In the genomic region with DNA sequence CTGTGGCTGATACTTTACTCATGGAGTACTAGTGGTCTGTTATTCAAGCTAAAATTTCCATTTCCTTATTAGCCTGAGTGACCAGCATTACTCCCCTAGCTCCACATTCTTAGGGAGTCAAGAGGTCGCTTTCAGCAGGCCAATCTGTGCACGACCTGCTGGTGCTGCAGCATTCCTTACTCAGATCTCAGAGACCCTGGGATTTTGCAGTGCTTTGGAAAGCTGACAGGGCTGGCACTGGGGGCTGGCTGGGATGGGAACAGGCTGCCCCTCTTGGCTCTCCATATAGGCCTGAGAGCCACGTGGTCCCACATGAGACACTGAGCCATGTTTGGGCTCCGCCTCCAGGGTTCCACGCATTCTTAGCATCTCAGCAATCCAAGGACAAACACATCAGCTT, we compare ENCODE assay signal across 11 cellular contexts.
A peak's percentile ranks its signal among the peaks of the same experiment; 100 is the strongest.
DNase-seq lines count a peak whose midpoint lies in the region; TF ChIP-seq lines count a peak whose summit lies in the region.
"Had no signal": no experiment of that assay in that cellular context is flagged by ENCODE, and none has a peak within 500 bp of the region (broad histone marks: within the 10 kb centered on the region; RNA-seq: fewer than 3 reads in every experiment).

No MANE protein-coding gene starts in this region.

- no peak for TF ChIP-seq CTCF in vagina (IDR thresholded peaks at IDR 0.05)

- CTCF ChIA-PET in activated naive CD4-positive, alpha-beta T cell treated with anti-CD3 and anti-CD28 coated beads, Interleukin-2, amount 10 ng/mL, durations not matched to agents 7 days and 5 days (lab: Charles Lee): interaction anchor here (1.2 kb wide), 1 partner anchor 14 kb away, joined by 4 read pairs; no protein-coding TSS in a partner anchor

- peak overlapping the region; percentile 53 for H3K27ac Mint-ChIP-seq in activated CD4-positive, alpha-beta T cell treated with anti-CD3 and anti-CD28 coated beads, Interleukin-2, amount 10 ng/mL, durations not matched to agents 24 days and 14 days
- H3K27ac Mint-ChIP-seq in activated naive CD4-positive, alpha-beta T cell treated with anti-CD3 and anti-CD28 coated beads, Interleukin-2, amount 10 ng/mL, durations not matched to agents 7 days and 5 days: no peak overlapping the region

- peaks cover 34% of the 10 kb centered on the region for H3K79me1 ChIP-seq in mesenchymal stem cell (replicated peaks; ENCODE audit: low read length, poor library complexity, severe bottlenecking)

- intact Hi-C loops in activated CD4-positive, alpha-beta T cell treated with anti-CD3 and anti-CD28 coated beads, Interleukin-2, amount 10 ng/mL, durations not matched to agents 24 days and 14 days (cut with micrococcal nuclease): no loop called here
- intact Hi-C loops in vagina (cut with DNase I): no loop called here

- H3K23ac ChIP-seq in mesenchymal stem cell (ENCODE audit: low read length in 2 of 2): no peak overlapping the region

- H3K4me1 ChIP-seq in mesenchymal stem cell (ENCODE audit: control insufficient read depth, insufficient read depth, low read depth, low read length): peaks cover 27% of the 10 kb centered on the region
- H3K4me1 ChIP-seq in vagina: peaks cover 23% of the 10 kb centered on the region

- H2BK15ac ChIP-seq in mesenchymal stem cell (ENCODE audit: low read depth, poor library complexity, severe bottlenecking): no peak overlapping the region

- H4K91ac ChIP-seq in mesenchymal stem cell (ENCODE audit: low read length): peak overlapping the region; percentile 85

- H2AK5ac ChIP-seq in mesenchymal stem cell (ENCODE audit: low read length, severe bottlenecking): no peak overlapping the region

- H3K4me3 Mint-ChIP-seq in activated CD4-positive, alpha-beta T cell treated with anti-CD3 and anti-CD28 coated beads, Interleukin-2, amount 10 ng/mL, durations not matched to agents 24 days and 14 days: no peak overlapping the region
- no peak overlapping the region for H3K4me3 Mint-ChIP-seq in activated naive CD4-positive, alpha-beta T cell treated with anti-CD3 and anti-CD28 coated beads, Interleukin-2, amount 10 ng/mL, durations not matched to agents 7 days and 5 days

- H2AFZ ChIP-seq in mesenchymal stem cell (ENCODE audit: low read depth, low read length): no peak overlapping the region

- H3K4me1 Mint-ChIP-seq in activated CD4-positive, alpha-beta T cell treated with anti-CD3 and anti-CD28 coated beads, Interleukin-2, amount 10 ng/mL, durations not matched to agents 24 days and 14 days: peaks cover 21% of the 10 kb centered on the region
- no peaks in the 10 kb centered on the region for H3K4me1 Mint-ChIP-seq in activated naive CD4-positive, alpha-beta T cell treated with anti-CD3 and anti-CD28 coated beads, Interleukin-2, amount 10 ng/mL, durations not matched to agents 7 days and 5 days

- no peak for TF ChIP-seq POLR2A in vagina (IDR thresholded peaks at IDR 0.05)

- peak overlapping the region; percentile 45 to 87 for H2BK12ac ChIP-seq in mesenchymal stem cell (ENCODE audit: low read length in 2 of 2)

- no peak overlapping the region for H4K8ac ChIP-seq in mesenchymal stem cell (ENCODE audit: low read length)

- H3K27me3 ChIP-seq in mesenchymal stem cell (ENCODE audit: control insufficient read depth in 1 of 2, insufficient read depth in 1 of 2, low read length in 2 of 2): no peaks in the 10 kb centered on the region
- no peaks in the 10 kb centered on the region for H3K27me3 ChIP-seq in vagina

- peak overlapping the region; percentile 0 to 10 for H3K4ac ChIP-seq in mesenchymal stem cell (ENCODE audit: low read depth in 1 of 2, low read length in 2 of 2)

- H3K9me3 Mint-ChIP-seq in activated CD4-positive, alpha-beta T cell treated with anti-CD3 and anti-CD28 coated beads, Interleukin-2, amount 10 ng/mL, durations not matched to agents 24 days and 14 days: peaks cover 4% of the 10 kb centered on the region
- peaks cover 10% of the 10 kb centered on the region for H3K9me3 Mint-ChIP-seq in activated naive CD4-positive, alpha-beta T cell treated with anti-CD3 and anti-CD28 coated beads, Interleukin-2, amount 10 ng/mL, durations not matched to agents 7 days and 5 days

- H3K27me3 Mint-ChIP-seq in activated CD4-positive, alpha-beta T cell treated with anti-CD3 and anti-CD28 coated beads, Interleukin-2, amount 10 ng/mL, durations not matched to agents 24 days and 14 days: no peaks in the 10 kb centered on the region
- H3K27me3 Mint-ChIP-seq in activated naive CD4-positive, alpha-beta T cell treated with anti-CD3 and anti-CD28 coated beads, Interleukin-2, amount 10 ng/mL, durations not matched to agents 7 days and 5 days: no peaks in the 10 kb centered on the region

- DNase-seq in activated CD4-positive, alpha-beta T cell treated with anti-CD3 and anti-CD28 coated beads, Interleukin-2, amount 10 ng/mL, durations not matched to agents 24 days and 14 days: no peak
- DNase-seq in activated CD4-positive, alpha-beta T cell treated with anti-CD3 and anti-CD28 coated beads, Interleukin-2, amount 50 U/mL, for 4 hours: no peak
- DNase-seq in fibroblast of gingiva (ENCODE audit: low read depth) (peak; percentile 74), mesenchymal stem cell (peak; percentile 90), vagina (ENCODE audit: extremely low spot score in 2 of 2) (no peak), SIG-M5 treated with dmso at 0.1 percent for 504 hours (lab: John Stamatoyannopoulos, UW; ENCODE audit: unreplicated experiment) (no peak), NCI-H2107 (lab: John Stamatoyannopoulos, UW) (no peak)
- no peak for DNase-seq in activated naive CD4-positive, alpha-beta T cell treated with anti-CD3 and anti-CD28 coated beads, Interleukin-2, amount 10 ng/mL, durations not matched to agents 7 days and 5 days
- DNase-seq: cerebellar nuclear complex, midbrain had no signal

- H3K27ac ChIP-seq in mesenchymal stem cell (ENCODE audit: low read length, poor library complexity, severe bottlenecking) (peak overlapping the region; percentile 73), vagina (peak overlapping the region; percentile 51)
- H3K27ac ChIP-seq: 22Rv1 had no signal

- peaks cover 45% of the 10 kb centered on the region for H3K36me3 Mint-ChIP-seq in activated CD4-positive, alpha-beta T cell treated with anti-CD3 and anti-CD28 coated beads, Interleukin-2, amount 10 ng/mL, durations not matched to agents 24 days and 14 days (ENCODE audit: low read depth)
- peaks cover 45% of the 10 kb centered on the region for H3K36me3 Mint-ChIP-seq in activated naive CD4-positive, alpha-beta T cell treated with anti-CD3 and anti-CD28 coated beads, Interleukin-2, amount 10 ng/mL, durations not matched to agents 7 days and 5 days

- peaks cover 0 to 5% of the 10 kb centered on the region in 2 experiments for H3K36me3 ChIP-seq in mesenchymal stem cell (ENCODE audit: control insufficient read depth in 1 of 2, insufficient read depth in 2 of 2, low read depth in 1 of 2, low read length in 2 of 2)
- H3K36me3 ChIP-seq in vagina: no peaks in the 10 kb centered on the region

- no peak overlapping the region for H3K4me2 ChIP-seq in mesenchymal stem cell (ENCODE audit: low read length, poor library complexity, severe bottlenecking)

- H3K4me3 ChIP-seq in mesenchymal stem cell (ENCODE audit: insufficient read depth in 1 of 2, low read depth in 1 of 2, low read length in 2 of 2) (peak overlapping the region in 1 of 2 experiments; percentile 5), vagina (no peak overlapping the region)

- 3% methylated on average over 3 of the region's 5 CpGs for WGBS in mesenchymal stem cell

- no peak overlapping the region for H2BK5ac ChIP-seq in mesenchymal stem cell (ENCODE audit: low read depth, low read length, poor library complexity, severe bottlenecking)

- H3K18ac ChIP-seq in mesenchymal stem cell (ENCODE audit: low read depth in 1 of 2, low read length in 2 of 2): peak overlapping the region; percentile 10 to 44

- H3K9me3 ChIP-seq in mesenchymal stem cell (ENCODE audit: control insufficient read depth, low read length) (no peaks in the 10 kb centered on the region), vagina (no peaks in the 10 kb centered on the region)

- H3K14ac ChIP-seq in mesenchymal stem cell (ENCODE audit: low read length in 2 of 2): no peak overlapping the region

- H3K9ac ChIP-seq in mesenchymal stem cell (ENCODE audit: low read length): no peak overlapping the region

- peak overlapping the region; percentile 98 for H2BK120ac ChIP-seq in mesenchymal stem cell (ENCODE audit: low read depth, low read length)

Comparison
In these comparisons a context has a peak if more than half of its experiments do, and no peak if none do; other contexts are left out.
1. DNase-seq: peak in fibroblast of gingiva (single experiment) and mesenchymal stem cell (single experiment); none in activated CD4-positive, alpha-beta T cell treated with anti-CD3 and anti-CD28 coated beads, Interleukin-2, amount 10 ng/mL, durations not matched to agents 24 days and 14 days (single experiment), activated CD4-positive, alpha-beta T cell treated with anti-CD3 and anti-CD28 coated beads, Interleukin-2, amount 50 U/mL, for 4 hours (0 of 2), vagina (0 of 2), SIG-M5 treated with dmso at 0.1 percent for 504 hours (single experiment), activated naive CD4-positive, alpha-beta T cell treated with anti-CD3 and anti-CD28 coated beads, Interleukin-2, amount 10 ng/mL, durations not matched to agents 7 days and 5 days (single experiment) and NCI-H2107 (single experiment).